In the genomic region with DNA sequence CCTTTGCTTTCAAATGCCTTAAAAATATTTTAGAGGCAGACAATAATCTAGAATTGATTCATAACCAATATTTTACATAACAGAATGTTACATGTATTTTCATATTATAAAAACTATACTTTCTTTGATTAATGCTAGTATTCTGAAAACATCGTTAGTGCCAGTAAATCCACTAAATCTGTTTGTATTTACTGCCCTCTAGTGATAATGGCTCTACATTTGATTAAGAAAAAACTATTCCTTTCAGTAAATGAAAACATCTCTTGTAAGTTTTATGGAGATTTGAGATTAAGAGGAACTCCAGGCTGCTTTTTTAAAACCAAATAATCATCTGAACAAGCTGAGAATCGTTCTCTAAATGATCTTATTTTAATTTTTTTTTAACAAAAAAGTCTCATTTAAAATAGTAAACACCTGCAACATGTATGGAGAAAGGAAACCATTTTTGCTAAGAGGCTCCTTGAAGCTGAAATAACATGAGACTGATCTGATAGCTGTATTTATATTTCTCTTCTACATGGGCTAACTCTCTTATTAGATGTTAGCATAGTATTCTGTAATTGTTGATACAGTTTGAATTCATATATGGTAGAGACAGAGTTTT, we compare ENCODE assay signal across 8 cellular contexts.
DNase-seq lines count a peak whose midpoint lies in the region; ATAC-seq, FAIRE-seq and TF ChIP-seq lines count a peak whose summit lies in the region.

No MANE protein-coding gene starts in this region.

- peak; percentile 97 for FAIRE-seq in islet of Langerhans (lab: Jason Lieb, UNC)

- H3K4me3 Mint-ChIP-seq in T-helper 17 cell, result no peak overlapping the region

- ATAC-seq in T-helper 17 cell (no peak), HG03045 (IDR thresholded peaks at IDR 0.05; ENCODE audit: unreplicated experiment) (no peak), GM21717 (IDR thresholded peaks at IDR 0.05; ENCODE audit: unreplicated experiment) (no peak)

- peak; percentile 61 for TF ChIP-seq CTCF in AG10803 (conservative IDR thresholded peaks at IDR 0.05; ENCODE audit: low read length)

- DNase-seq in AG10803 (ENCODE audit: low read depth), result peak; percentile 41
- DNase-seq in HCEC 1CT, result peak; percentile 35
- DNase-seq in T-helper 17 cell, result no peak
- no peak for DNase-seq in NK-92 treated with Interleukin-12 subunit alpha and Interleukin-12 subunit beta, amount 100 ng/mL, for 24 hours (lab: John Stamatoyannopoulos, UW)
- no peak for DNase-seq in T-helper 1 cell

- H3K4me1 Mint-ChIP-seq in T-helper 17 cell, result peaks cover 35% of the 10 kb centered on the region

- no peaks in the 10 kb centered on the region for H3K27me3 Mint-ChIP-seq in T-helper 17 cell

- peaks cover 6% of the 10 kb centered on the region for H3K36me3 Mint-ChIP-seq in T-helper 17 cell (ENCODE audit: low read depth)

- H3K4me3 ChIP-seq in AG10803 (ENCODE audit: low read length), result no peak overlapping the region

- peak overlapping the region; percentile 6 for H3K27ac Mint-ChIP-seq in T-helper 17 cell

- H3K9me3 ChIP-seq in T-helper 17 cell (ENCODE audit: control insufficient read depth, low read length, poor library complexity, severe bottlenecking), result no peaks in the 10 kb centered on the region

Comparison
In these comparisons a context has a peak if more than half of its experiments do, and no peak if none do; other contexts are left out.
1. DNase-seq: peak in AG10803 (single experiment) and HCEC 1CT (single experiment); none in T-helper 17 cell (0 of 3), NK-92 treated with Interleukin-12 subunit alpha and Interleukin-12 subunit beta, amount 100 ng/mL, for 24 hours (single experiment) and T-helper 1 cell (0 of 5).